26 cellular contexts compared by ENCODE assay signal in genomic region chr13:73820285-73820684, GRCh38.
DNase-seq lines count a peak whose midpoint lies in the region; ATAC-seq, FAIRE-seq and TF ChIP-seq lines count a peak whose summit lies in the region.
"Had no signal": no experiment of that assay in that cellular context is flagged by ENCODE, and none has a peak within 500 bp of the region (broad histone marks: within the 10 kb centered on the region; RNA-seq: fewer than 3 reads in every experiment).

No MANE protein-coding gene starts in this region.

- no peaks in the 10 kb centered on the region for H3K27me3 ChIP-seq in Karpas-422 (ENCODE audit: low read length)
- H3K27me3 ChIP-seq in effector memory CD4-positive, alpha-beta T cell (replicated peaks; ENCODE audit: control insufficient read depth, insufficient read depth, low read length, poor library complexity, severe bottlenecking) = no peaks in the 10 kb centered on the region
- H3K27me3 ChIP-seq: SJCRH30 had no signal

- TF ChIP-seq RAD21 in A549 (conservative IDR thresholded peaks at IDR 0.05 in 1 of 2, IDR thresholded peaks at IDR 0.05 in 1 of 2) = no peak

- CTCF ChIA-PET in A549 (lab: Yijun Ruan, JAX) = no interaction called here

- no peak overlapping the region for H3K27ac ChIP-seq in A549
- peak overlapping the region; percentile 90 for H3K27ac ChIP-seq in Karpas-422 (ENCODE audit: low read length)
- H3K27ac ChIP-seq in effector memory CD4-positive, alpha-beta T cell (ENCODE audit: insufficient read depth, low read length, poor library complexity, severe bottlenecking) = no peak overlapping the region
- H3K27ac ChIP-seq: PC-9, SJCRH30 had no signal

- H3K9me3 ChIP-seq in A549 (no peaks in the 10 kb centered on the region), Karpas-422 (ENCODE audit: low read length) (no peaks in the 10 kb centered on the region)
- no peaks in the 10 kb centered on the region for H3K9me3 ChIP-seq in effector memory CD4-positive, alpha-beta T cell (ENCODE audit: control insufficient read depth, low read length)
- H3K9me3 ChIP-seq: SJCRH30 had no signal

- no peaks in the 10 kb centered on the region for H4K20me1 ChIP-seq in Karpas-422 (ENCODE audit: insufficient read depth, low read depth, low read length)

- WGBS in A549 (ENCODE audit: missing lambda C conversion rate) = 69% methylated on average over 3 of the region's 3 CpGs

- TF ChIP-seq CTCF in A549 (IDR thresholded peaks at IDR 0.05) = no peak

- FAIRE-seq in A549 (lab: Jason Lieb, UNC) = no peak
- FAIRE-seq: GM12891, H54 had no signal

- no peak overlapping the region for H2AFZ ChIP-seq in Karpas-422 (ENCODE audit: low read length)
- H2AFZ ChIP-seq: PC-9 had no signal

- no peak for TF ChIP-seq EP300 in A549 (IDR thresholded peaks at IDR 0.05)

- DNase-seq in A549 (ENCODE audit: low read depth in 1 of 2, low spot score in 1 of 2) (no peak), Karpas-422 (peak; percentile 53), NCI-H510A treated with DMSO at 0.1 percent for 48 hours (lab: John Stamatoyannopoulos, UW) (no peak), AML-193 (lab: John Stamatoyannopoulos, UW) (no peak)
- DNase-seq in effector memory CD4-positive, alpha-beta T cell = no peak
- DNase-seq: C1 segment of cervical spinal cord; Calu3; CD8-positive, alpha-beta memory T cell; DMS79 treated with DMSO at 0.1 percent for 48 hours; GF-D8; MV-4-11; NCI-H1105 treated with DMSO at 0.1 percent for 48 hours; NCI-H146; NCI-H1930; NCI-H2107; NCI-H526; NCI-H82; PC-9 had no signal

- peak overlapping the region; percentile 48 for H3K9ac ChIP-seq in Karpas-422 (ENCODE audit: low read length)

- POLR2A ChIA-PET in A549 (lab: Yijun Ruan, JAX) = no interaction called here

- no peak overlapping the region for H3K4me2 ChIP-seq in A549
- peak overlapping the region; percentile 74 for H3K4me2 ChIP-seq in Karpas-422 (ENCODE audit: low read depth, low read length, poor library complexity, severe bottlenecking)
- H3K4me2 ChIP-seq: PC-9 had no signal

- no peaks in the 10 kb centered on the region for H3K36me3 ChIP-seq in Karpas-422 (ENCODE audit: insufficient read depth, low read length)
- no peaks in the 10 kb centered on the region for H3K36me3 ChIP-seq in effector memory CD4-positive, alpha-beta T cell (ENCODE audit: control insufficient read depth, insufficient read depth, low read length)
- H3K36me3 ChIP-seq: SJCRH30 had no signal

- no peaks in the 10 kb centered on the region for H3K9me2 ChIP-seq in Karpas-422 (replicated peaks; ENCODE audit: insufficient read depth, low read length)

- ATAC-seq in A549 (no peak), GM18498 (IDR thresholded peaks at IDR 0.05; ENCODE audit: unreplicated experiment) (peak; percentile 3), GM21390 (IDR thresholded peaks at IDR 0.05; ENCODE audit: unreplicated experiment) (peak; percentile 16), HG02759 (IDR thresholded peaks at IDR 0.05; ENCODE audit: unreplicated experiment) (no peak)
- ATAC-seq: Right ventricle myocardium inferior, SK-N-SH treated with all-trans-retinoic acid at 6 μM for 48 hours had no signal

- TF ChIP-seq POLR2A in A549 (IDR thresholded peaks at IDR 0.05; ENCODE audit: low read length) = no peak

- H3K4me3 ChIP-seq in A549 (no peak overlapping the region), Karpas-422 (ENCODE audit: low read length) (peak overlapping the region; percentile 52)
- no peak overlapping the region for H3K4me3 ChIP-seq in effector memory CD4-positive, alpha-beta T cell (ENCODE audit: insufficient read depth, low read depth, low read length, poor library complexity, severe bottlenecking)
- H3K4me3 ChIP-seq: PC-9, SJCRH30 had no signal

- peaks cover 83% of the 10 kb centered on the region for H3K79me2 ChIP-seq in Karpas-422 (ENCODE audit: low read length)

- no peaks in the 10 kb centered on the region for H3K4me1 ChIP-seq in A549
- H3K4me1 ChIP-seq in Karpas-422 (ENCODE audit: low read length) = peaks cover 51% of the 10 kb centered on the region
- no peaks in the 10 kb centered on the region for H3K4me1 ChIP-seq in effector memory CD4-positive, alpha-beta T cell (ENCODE audit: control insufficient read depth, insufficient read depth, low read length, poor library complexity, severe bottlenecking)
- H3K4me1 ChIP-seq: SJCRH30 had no signal

TF ChIP-seq in A549, 52 proteins besides CTCF, POLR2A, EP300 and RAD21:
- TF ChIP-seq HOXA7 (CRISPR knock-in tag; IDR thresholded peaks at IDR 0.05) = no peak
- no peak for TF ChIP-seq NPAS2 (CRISPR knock-in tag; IDR thresholded peaks at IDR 0.05; ENCODE audit: borderline replicate concordance)
- TF ChIP-seq, protein P1, sequence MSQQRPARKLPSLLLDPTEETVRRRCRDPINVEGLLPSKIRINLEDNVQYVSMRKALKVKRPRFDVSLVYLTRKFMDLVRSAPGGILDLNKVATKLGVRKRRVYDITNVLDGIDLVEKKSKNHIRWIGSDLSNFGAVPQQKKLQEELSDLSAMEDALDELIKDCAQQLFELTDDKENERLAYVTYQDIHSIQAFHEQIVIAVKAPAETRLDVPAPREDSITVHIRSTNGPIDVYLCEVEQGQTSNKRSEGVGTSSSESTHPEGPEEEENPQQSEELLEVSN (IDR thresholded peaks at IDR 0.05; ENCODE audit: borderline replicate concordance, low read depth) = no peak
- 0 out of 2 replicates have a peak, but pooled peaks have one; percentile 22 for TF ChIP-seq REST (IDR thresholded peaks at IDR 0.05)
- TF ChIP-seq HDAC2 (IDR thresholded peaks at IDR 0.05) = no peak

Comparison
In these comparisons a context has a peak if more than half of its experiments do, and no peak if none do; other contexts are left out.
1. ATAC-seq: peak in GM18498 (single experiment) and GM21390 (single experiment); none in A549 (0 of 2) and HG02759 (single experiment).